ENCODE assay signal across 10 cellular contexts in the genomic region with DNA sequence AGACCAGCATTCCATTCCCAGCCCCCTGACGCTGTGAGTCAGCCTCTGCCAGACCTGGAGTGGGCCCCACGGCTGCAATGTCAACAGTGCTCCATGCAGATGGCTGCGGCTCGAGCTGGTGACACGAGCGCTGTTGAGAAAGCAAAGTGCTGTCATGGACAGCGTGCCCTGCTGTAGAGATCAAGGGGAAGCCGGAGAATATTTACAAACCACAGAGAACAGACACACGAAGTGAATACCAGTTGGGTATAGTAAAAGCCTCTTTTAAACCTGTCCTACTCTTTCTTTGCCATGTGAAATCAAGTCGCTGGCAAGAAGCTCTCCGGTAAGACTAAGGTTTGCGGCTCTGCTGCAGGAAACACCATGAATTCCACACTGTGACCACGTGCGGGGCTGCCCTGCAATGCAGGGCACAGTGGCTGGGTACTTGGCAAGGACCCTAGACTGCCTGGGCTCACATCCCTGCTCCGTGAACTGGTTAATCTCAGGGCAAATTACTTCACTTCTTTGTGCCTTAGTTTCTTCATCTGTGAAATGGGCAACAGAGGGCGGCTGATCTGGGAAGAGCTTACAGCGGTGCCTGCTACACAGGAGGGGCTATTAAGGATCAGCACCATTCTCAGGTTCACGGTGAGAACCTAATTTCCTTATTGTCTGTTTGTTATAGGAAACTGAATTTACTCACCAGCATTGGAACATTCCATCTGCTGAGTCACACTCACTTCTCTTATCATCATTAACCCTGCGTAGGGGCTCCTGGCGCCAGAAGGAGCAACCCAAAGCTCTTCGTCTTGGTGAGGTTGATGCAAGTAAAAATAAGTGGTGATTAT. TPM values are rescaled to one million over a fixed set of nuclear protein-coding genes. Genes with fewer than 3 reads are reported as not detected.
DNase-seq lines count a peak whose midpoint lies in the region; ATAC-seq, FAIRE-seq and TF ChIP-seq lines count a peak whose summit lies in the region.
"Had no signal": no experiment of that assay in that cellular context is flagged by ENCODE, and none has a peak within 500 bp of the region (broad histone marks: within the 10 kb centered on the region; RNA-seq: fewer than 3 reads in every experiment).

No MANE protein-coding gene starts in this region.

- 20 to 45% (median 27%) methylated on average over 21 of the region's 21 CpGs for WGBS in small intestine, 3 donors

- no peaks in the 10 kb centered on the region for H3K27me3 Mint-ChIP-seq in activated CD4-positive, alpha-beta T cell treated with anti-CD3 and anti-CD28 coated beads for 36 hours
- H3K27me3 Mint-ChIP-seq: activated CD8-positive, alpha-beta T cell treated with anti-CD3 and anti-CD28 coated beads for 36 hours had no signal

- CTCF ChIA-PET in activated CD4-positive, alpha-beta T cell treated with anti-CD3 and anti-CD28 coated beads for 36 hours (lab: Charles Lee): interaction anchor here (0.7 to 1.8 kb wide), 7 partner anchors 10 to 186 kb away, joined by 3 to 8 read pairs (median 4); a partner anchor contains a TSS

- H3K36me3 Mint-ChIP-seq in activated CD4-positive, alpha-beta T cell treated with anti-CD3 and anti-CD28 coated beads for 36 hours (ENCODE audit: low read depth): no peaks in the 10 kb centered on the region

- H3K27ac ChIP-seq in SJSA1 (peak overlapping the region; percentile 85), small intestine (ENCODE audit: low read depth in 1 of 2, low read length in 1 of 2) (no peak overlapping the region), SJCRH30 (no peak overlapping the region)
- H3K27ac ChIP-seq: C4-2B had no signal

- H3K9me3 Mint-ChIP-seq in activated CD4-positive, alpha-beta T cell treated with anti-CD3 and anti-CD28 coated beads for 36 hours (ENCODE audit: low read depth): no peaks in the 10 kb centered on the region
- H3K9me3 Mint-ChIP-seq: activated CD8-positive, alpha-beta T cell treated with anti-CD3 and anti-CD28 coated beads for 36 hours had no signal

- H3K4me1 Mint-ChIP-seq in activated CD4-positive, alpha-beta T cell treated with anti-CD3 and anti-CD28 coated beads for 36 hours: peaks cover 7% of the 10 kb centered on the region

- DNase-seq in NCI-H748 (lab: John Stamatoyannopoulos, UW; ENCODE audit: unreplicated experiment): peak; percentile 12
- no peak for DNase-seq in NCI-H748 treated with DMSO at 0.1 percent for 48 hours (lab: John Stamatoyannopoulos, UW)
- peak; percentile 87 to 92 for DNase-seq in SJSA1 (ENCODE audit: low read depth in 1 of 2, low spot score in 2 of 2)
- DNase-seq in fibroblast of the aortic adventitia (ENCODE audit: low read depth): peak; percentile 89
- peak; percentile 55 for DNase-seq in small intestine
- DNase-seq in activated CD4-positive, alpha-beta T cell treated with anti-CD3 and anti-CD28 coated beads for 36 hours: no peak
- DNase-seq in SJCRH30: no peak
- DNase-seq in GM20000 (ENCODE audit: low spot score): no peak
- DNase-seq: activated CD8-positive, alpha-beta T cell treated with anti-CD3 and anti-CD28 coated beads for 36 hours had no signal

- POLR2A ChIA-PET in activated CD4-positive, alpha-beta T cell treated with anti-CD3 and anti-CD28 coated beads for 36 hours (lab: Charles Lee): interaction anchor here (0.5 kb wide), 1 partner anchor 491 kb away, joined by 3 read pairs; no protein-coding TSS in a partner anchor

- H3K4me3 ChIP-seq in SJSA1 (no peak overlapping the region), fibroblast of the aortic adventitia (ENCODE audit: low read depth, low read length) (no peak overlapping the region), small intestine (ENCODE audit: low read depth in 1 of 2, low read length in 2 of 2) (no peak overlapping the region), SJCRH30 (no peak overlapping the region)

- H3K27me3 ChIP-seq in SJSA1 (replicated peaks): no peaks in the 10 kb centered on the region
- no peaks in the 10 kb centered on the region for H3K27me3 ChIP-seq in small intestine (ENCODE audit: control insufficient read depth in 2 of 2, insufficient read depth in 2 of 2, low read length in 2 of 2)
- peaks cover 11% of the 10 kb centered on the region; the same call in 1 of the 2 replicates for H3K27me3 ChIP-seq in SJCRH30

- H3K27ac Mint-ChIP-seq in activated CD4-positive, alpha-beta T cell treated with anti-CD3 and anti-CD28 coated beads for 36 hours: no peak overlapping the region
- H3K27ac Mint-ChIP-seq: activated CD8-positive, alpha-beta T cell treated with anti-CD3 and anti-CD28 coated beads for 36 hours had no signal

- H3K4me1 ChIP-seq in SJSA1 (replicated peaks) (peaks cover 36% of the 10 kb centered on the region), small intestine (ENCODE audit: control insufficient read depth in 2 of 2, insufficient read depth in 1 of 2, low read depth in 1 of 2, low read length in 1 of 2) (no peaks in the 10 kb centered on the region), SJCRH30 (no peaks in the 10 kb centered on the region)

- intact Hi-C loops in activated CD4-positive, alpha-beta T cell treated with anti-CD3 and anti-CD28 coated beads for 36 hours (cut with DNase I, micrococcal nuclease): no loop called here

- H3K9me3 ChIP-seq in SJSA1 (replicated peaks) (0 out of 2 replicates have a peak, but pooled peaks cover 3% of the 10 kb centered on the region), small intestine (ENCODE audit: control insufficient read depth, low read depth) (no peaks in the 10 kb centered on the region), SJCRH30 (replicated peaks) (no peaks in the 10 kb centered on the region)

- FAIRE-seq in small intestine (lab: Jason Lieb, UNC): no peak

- H3K36me3 ChIP-seq in SJSA1: no peaks in the 10 kb centered on the region
- H3K36me3 ChIP-seq in small intestine (ENCODE audit: control insufficient read depth in 2 of 2, insufficient read depth in 2 of 2, low read length in 2 of 2): no peaks in the 10 kb centered on the region
- no peaks in the 10 kb centered on the region for H3K36me3 ChIP-seq in SJCRH30

- no peak for ATAC-seq in activated CD4-positive, alpha-beta T cell treated with anti-CD3 and anti-CD28 coated beads for 36 hours
- ATAC-seq: activated CD8-positive, alpha-beta T cell treated with anti-CD3 and anti-CD28 coated beads for 36 hours had no signal

- TF ChIP-seq CTCF in fibroblast of the aortic adventitia (IDR thresholded peaks at IDR 0.05; ENCODE audit: insufficient read depth, low read length) (no peak), GM20000 (IDR thresholded peaks at IDR 0.05; ENCODE audit: extremely low read depth, missing control alignments) (no peak)

- H3K4me3 Mint-ChIP-seq in activated CD4-positive, alpha-beta T cell treated with anti-CD3 and anti-CD28 coated beads for 36 hours: no peak overlapping the region
- H3K4me3 Mint-ChIP-seq: activated CD8-positive, alpha-beta T cell treated with anti-CD3 and anti-CD28 coated beads for 36 hours had no signal

RNA-seq across cellular contexts. Expression of a gene that starts 27.8 kb away (rescaled TPM):
- total RNA-seq in SJSA1 (2014; rRNA removed; shearing (Covaris generic)): 0.11 TPM in 1 of 2 replicates, not detected in the other
- total RNA-seq in fibroblast of the aortic adventitia (ENCODE audit: low replicate concordance): 0.18 and 0.33 TPM in 2 replicates
- under 1 TPM in 1 of 3 donors, not detected in 2; 0.16 TPM for polyA plus RNA-seq in small intestine
- under 1 TPM; 0.19 to 0.25 TPM for total RNA-seq in activated CD4-positive, alpha-beta T cell treated with anti-CD3 and anti-CD28 coated beads for 36 hours
- total RNA-seq in SJCRH30 (2014; rRNA removed; shearing (Covaris generic)): under 0.01 and 0.02 TPM in 2 replicates

RNA-seq across cellular contexts. Expression of a gene that starts 31.1 kb away (rescaled TPM):
- total RNA-seq in SJSA1 (2014; rRNA removed; shearing (Covaris generic)): not detected in 2 replicates
- total RNA-seq in fibroblast of the aortic adventitia (ENCODE audit: low replicate concordance): 0.16 and 0.36 TPM in 2 replicates
- 10 to 100 TPM; 19.2 to 21.3 (median 20.5) TPM for polyA plus RNA-seq in small intestine
- 100 to 1,000 TPM; 108 to 125 TPM for total RNA-seq in activated CD4-positive, alpha-beta T cell treated with anti-CD3 and anti-CD28 coated beads for 36 hours
- total RNA-seq in SJCRH30 (2014; rRNA removed; shearing (Covaris generic)): 0.36 and 1.1 TPM in 2 replicates

Comparison
In these comparisons a context has a peak if more than half of its experiments do, and no peak if none do; other contexts are left out.
1. DNase-seq: peak in NCI-H748 (single experiment), SJSA1 (2 of 2), fibroblast of the aortic adventitia (single experiment) and small intestine (single experiment); none in NCI-H748 treated with DMSO at 0.1 percent for 48 hours (single experiment), activated CD4-positive, alpha-beta T cell treated with anti-CD3 and anti-CD28 coated beads for 36 hours (single experiment), SJCRH30 (0 of 2) and GM20000 (single experiment).
2. RNA of a gene that starts 31.1 kb away (total RNA-seq): 108 to 125 TPM in activated CD4-positive, alpha-beta T cell treated with anti-CD3 and anti-CD28 coated beads for 36 hours; 0.16 to 0.36 TPM in fibroblast of the aortic adventitia, 0.36 to 1.1 TPM in SJCRH30 and not detected in SJSA1; every median in the first group is over 10 times any median in the second.